Comparison of ENCODE assay signal across 20 cellular contexts in the genomic region with DNA sequence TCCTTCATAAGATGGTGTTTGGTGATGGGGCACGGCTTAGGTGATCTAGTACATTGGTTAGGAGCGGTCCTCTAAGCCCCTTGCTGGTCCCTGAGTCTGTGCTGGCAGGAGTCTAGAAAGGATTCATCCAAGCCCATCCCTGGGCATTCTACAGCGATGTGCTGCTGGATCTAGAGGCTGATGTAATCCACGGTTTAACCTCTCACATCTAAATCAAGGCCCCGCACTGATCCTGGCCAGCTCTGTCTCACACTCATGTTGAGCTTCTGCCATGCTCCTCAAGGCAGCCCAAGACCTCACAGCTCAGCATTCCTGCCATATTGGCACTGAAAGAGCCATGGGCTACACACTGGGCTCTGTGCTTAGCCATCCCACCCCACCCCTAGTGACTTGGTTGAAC.
DNase-seq lines count a peak whose midpoint lies in the region; ATAC-seq, FAIRE-seq and TF ChIP-seq lines count a peak whose summit lies in the region.
"Had no signal": no experiment of that assay in that cellular context is flagged by ENCODE, and none has a peak within 500 bp of the region (broad histone marks: within the 10 kb centered on the region; RNA-seq: fewer than 3 reads in every experiment).

No MANE protein-coding gene starts in this region.

- H2BK5ac ChIP-seq in mesendoderm (ENCODE audit: low read length), result no peak overlapping the region

- H3K4me2 ChIP-seq in astrocyte (ENCODE audit: low read length) (no peak overlapping the region), mesendoderm (ENCODE audit: low read length) (no peak overlapping the region)

- FAIRE-seq in astrocyte (lab: Jason Lieb, UNC), result no peak
- FAIRE-seq: urothelium cell line had no signal

- H3K27ac ChIP-seq in astrocyte (ENCODE audit: low read depth, low read length) (peak overlapping the region; percentile 20), mesendoderm (ENCODE audit: low read depth, low read length) (no peak overlapping the region), coronary artery (no peak overlapping the region)
- H3K27ac ChIP-seq: breast epithelium, testis had no signal

- peak; percentile 9 for ATAC-seq in stimulated activated naive CD8-positive, alpha-beta T cell treated with anti-CD3 and anti-CD28 coated beads, Interleukin-15, Interleukin-2, amounts not matched to agents 100 U/mL and 50 U/mL, for 24 hours
- ATAC-seq: activated naive CD8-positive, alpha-beta T cell treated with anti-CD3 and anti-CD28 coated beads, Interleukin-2, amount 50 U/mL, for 24 hours; Panc1 had no signal

- H3K4me3 Mint-ChIP-seq in astrocyte (ENCODE audit: unreplicated experiment), result no peak overlapping the region
- H3K4me3 Mint-ChIP-seq: activated naive CD8-positive, alpha-beta T cell treated with anti-CD3 and anti-CD28 coated beads, Interleukin-2, amount 50 U/mL, for 24 hours; CD14-positive monocyte; dendritic cell treated with granulocyte-macrophage colony-stimulating factor and Interleukin-4, amounts not matched to agents 40 ng/mL and 50 ng/mL, for 4 days had no signal

- H3K4me1 ChIP-seq in astrocyte (ENCODE audit: insufficient read depth, low read length), result no peaks in the 10 kb centered on the region
- no peaks in the 10 kb centered on the region for H3K4me1 ChIP-seq in mesendoderm (ENCODE audit: control insufficient read depth, low read depth, low read length)
- H3K4me1 ChIP-seq: breast epithelium, testis had no signal

- H3K79me2 ChIP-seq in astrocyte (ENCODE audit: insufficient read depth, low read length) (no peaks in the 10 kb centered on the region), mesendoderm (ENCODE audit: control insufficient read depth, insufficient read depth, low read length) (no peaks in the 10 kb centered on the region)

- H3K4ac ChIP-seq in mesendoderm (ENCODE audit: low read depth, low read length), result no peak overlapping the region

- no peak overlapping the region for H3K56ac ChIP-seq in mesendoderm (ENCODE audit: low read length)

- H3K27ac Mint-ChIP-seq in astrocyte (ENCODE audit: unreplicated experiment), result no peak overlapping the region
- H3K27ac Mint-ChIP-seq: activated naive CD8-positive, alpha-beta T cell treated with anti-CD3 and anti-CD28 coated beads, Interleukin-2, amount 50 U/mL, for 24 hours; CD14-positive monocyte; dendritic cell treated with granulocyte-macrophage colony-stimulating factor and Interleukin-4, amounts not matched to agents 40 ng/mL and 50 ng/mL, for 4 days had no signal

- no peak overlapping the region for H2AFZ ChIP-seq in astrocyte (ENCODE audit: low read depth, low read length)

- no peak overlapping the region for H2AK5ac ChIP-seq in mesendoderm (ENCODE audit: low read length)

- H3K4me3 ChIP-seq in astrocyte (ENCODE audit: insufficient read depth, low read depth, low read length), result no peak overlapping the region
- no peak overlapping the region for H3K4me3 ChIP-seq in mesendoderm (ENCODE audit: low read length)
- H3K4me3 ChIP-seq in coronary artery, result no peak overlapping the region
- H3K4me3 ChIP-seq in lower leg skin (ENCODE audit: low read depth, poor library complexity, severe bottlenecking), result no peak overlapping the region
- H3K4me3 ChIP-seq: testis had no signal

- no peak overlapping the region for H2BK15ac ChIP-seq in mesendoderm (replicated peaks; ENCODE audit: low read depth)

- no peaks in the 10 kb centered on the region for H3K36me3 ChIP-seq in astrocyte (ENCODE audit: insufficient read depth, low read length)
- H3K36me3 ChIP-seq in mesendoderm (ENCODE audit: control insufficient read depth, insufficient read depth, low read length), result no peaks in the 10 kb centered on the region
- H3K36me3 ChIP-seq: breast epithelium had no signal

- H3K9me3 ChIP-seq in astrocyte (ENCODE audit: insufficient read depth, low read depth, low read length), result no peaks in the 10 kb centered on the region
- H3K9me3 ChIP-seq: breast epithelium, testis had no signal

- H2BK120ac ChIP-seq in mesendoderm (ENCODE audit: low read depth, low read length), result no peak overlapping the region

- H4K5ac ChIP-seq in mesendoderm (ENCODE audit: low read length), result no peak overlapping the region

- peak; percentile 43 for DNase-seq in HCEC 1CT
- DNase-seq in astrocyte (ENCODE audit: low read depth), result no peak
- peak; percentile 27 for DNase-seq in mesendoderm
- DNase-seq in stimulated activated naive CD8-positive, alpha-beta T cell treated with anti-CD3 and anti-CD28 coated beads, Interleukin-15, Interleukin-2, amounts not matched to agents 100 U/mL and 50 U/mL, for 24 hours, result no peak
- DNase-seq in coronary artery (ENCODE audit: low spot score), result no peak
- DNase-seq in lower leg skin (ENCODE audit: low spot score in 2 of 2), result no peak
- no peak for DNase-seq in cerebellar nuclear complex (lab: John Stamatoyannopoulos, UW)
- DNase-seq: activated gamma-delta T cell; activated naive CD8-positive, alpha-beta T cell treated with anti-CD3 and anti-CD28 coated beads, Interleukin-2, amount 50 U/mL, for 24 hours; KG1; NCI-H146; NCI-H510A treated with DMSO at 0.1 percent for 48 hours; nucleus accumbens; SIG-M5; testis had no signal

- no peaks in the 10 kb centered on the region for H3K9me3 Mint-ChIP-seq in astrocyte (ENCODE audit: unreplicated experiment)
- H3K9me3 Mint-ChIP-seq: activated naive CD8-positive, alpha-beta T cell treated with anti-CD3 and anti-CD28 coated beads, Interleukin-2, amount 50 U/mL, for 24 hours; dendritic cell treated with granulocyte-macrophage colony-stimulating factor and Interleukin-4, amounts not matched to agents 40 ng/mL and 50 ng/mL, for 4 days had no signal

- H4K8ac ChIP-seq in mesendoderm (ENCODE audit: low read depth, low read length), result no peak overlapping the region

- H3K27me3 Mint-ChIP-seq in astrocyte (ENCODE audit: low read depth, unreplicated experiment), result no peaks in the 10 kb centered on the region
- H3K27me3 Mint-ChIP-seq: activated naive CD8-positive, alpha-beta T cell treated with anti-CD3 and anti-CD28 coated beads, Interleukin-2, amount 50 U/mL, for 24 hours; dendritic cell treated with granulocyte-macrophage colony-stimulating factor and Interleukin-4, amounts not matched to agents 40 ng/mL and 50 ng/mL, for 4 days had no signal

- TF ChIP-seq POLR2A in lower leg skin (IDR thresholded peaks at IDR 0.05), result no peak

- no peaks in the 10 kb centered on the region for H3K36me3 Mint-ChIP-seq in astrocyte (ENCODE audit: low read depth, unreplicated experiment)
- H3K36me3 Mint-ChIP-seq: CD14-positive monocyte had no signal

- TF ChIP-seq CTCF in astrocyte (IDR thresholded peaks at IDR 0.05; ENCODE audit: insufficient read depth, low read depth, low read length) (no peak), coronary artery (IDR thresholded peaks at IDR 0.05) (no peak), lower leg skin (IDR thresholded peaks at IDR 0.05) (no peak)

- H3K4me1 Mint-ChIP-seq in astrocyte (ENCODE audit: low read depth, unreplicated experiment), result peaks cover 24% of the 10 kb centered on the region
- H3K4me1 Mint-ChIP-seq: activated naive CD8-positive, alpha-beta T cell treated with anti-CD3 and anti-CD28 coated beads, Interleukin-2, amount 50 U/mL, for 24 hours had no signal

- no peaks in the 10 kb centered on the region for H3K79me1 ChIP-seq in mesendoderm (ENCODE audit: low read length)

- H3K27me3 ChIP-seq in astrocyte (ENCODE audit: insufficient read depth, low read length), result no peaks in the 10 kb centered on the region
- H3K27me3 ChIP-seq in mesendoderm (ENCODE audit: insufficient read depth, low read length, poor library complexity), result no peaks in the 10 kb centered on the region
- H3K27me3 ChIP-seq: breast epithelium, testis had no signal

- WGBS in mesendoderm (ENCODE audit: extremely low coverage, insufficient coverage, low lambda C conversion rate), result no CpG with 5 or more reads among the region's 5 CpGs
- 84 to 91% methylated on average over 5 of the region's 5 CpGs for WGBS in lower leg skin, 2 donors

- H3K18ac ChIP-seq in mesendoderm (ENCODE audit: low read length), result no peak overlapping the region

- H3K9ac ChIP-seq in astrocyte (ENCODE audit: low read length) (no peak overlapping the region), mesendoderm (ENCODE audit: low read length) (no peak overlapping the region)

- peak overlapping the region; percentile 6 for H3K23ac ChIP-seq in mesendoderm (ENCODE audit: low read length)

- intact Hi-C loops in lower leg skin (cut with DNase I; ENCODE audit: low total_unique reads), result no loop called here

- H4K20me1 ChIP-seq in astrocyte (ENCODE audit: insufficient read depth, low read length), result no peaks in the 10 kb centered on the region

Comparison
In these comparisons a context has a peak if more than half of its experiments do, and no peak if none do; other contexts are left out.
1. DNase-seq: peak in HCEC 1CT (single experiment) and mesendoderm (single experiment); none in astrocyte (single experiment), stimulated activated naive CD8-positive, alpha-beta T cell treated with anti-CD3 and anti-CD28 coated beads, Interleukin-15, Interleukin-2, amounts not matched to agents 100 U/mL and 50 U/mL, for 24 hours (single experiment), coronary artery (single experiment), lower leg skin (0 of 2) and cerebellar nuclear complex (0 of 2).